Comparison of ENCODE assay signal across 8 cellular contexts in the genomic region with DNA sequence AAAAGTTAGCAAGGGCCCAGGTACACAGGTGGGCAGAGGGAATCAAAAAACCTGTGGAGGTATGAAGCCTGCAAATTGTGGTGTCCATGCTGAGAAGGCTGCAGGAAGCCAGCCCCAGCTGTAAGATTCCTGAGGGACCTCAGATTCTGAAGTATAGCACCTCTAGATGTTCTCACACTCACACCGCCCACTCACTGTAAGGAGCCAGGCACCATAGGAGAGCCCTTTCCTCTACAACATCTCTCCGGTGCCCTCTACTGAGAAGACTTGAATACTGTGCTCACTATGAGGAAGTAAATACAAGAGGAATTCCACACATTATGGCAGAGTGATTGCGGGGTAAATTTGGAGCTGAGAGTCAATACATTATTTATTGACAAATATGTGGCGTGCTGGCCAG.
A peak's percentile ranks its signal among the peaks of the same experiment; 100 is the strongest.
DNase-seq lines count a peak whose midpoint lies in the region; ATAC-seq and TF ChIP-seq lines count a peak whose summit lies in the region.
"Not testable (repeated sequence)": the region's sequence is repeated elsewhere in the genome, so short reads cannot be mapped to it uniquely, and the experiment has no call there.

No MANE protein-coding gene starts in this region.

- H3K27me3 ChIP-seq in right cardiac atrium (ENCODE audit: control insufficient read depth, insufficient read depth), result not testable (repeated sequence)

- not testable (repeated sequence) for H3K27ac ChIP-seq in right cardiac atrium (ENCODE audit: low read length)

- TF ChIP-seq CTCF in CD14-positive monocyte (IDR thresholded peaks at IDR 0.05) (peak; percentile 56), LNCaP clone FGC (IDR thresholded peaks at IDR 0.05; ENCODE audit: control insufficient read depth, extremely low read depth, insufficient read depth) (peak; percentile 33)

- not testable (repeated sequence) for H3K4me1 Mint-ChIP-seq in CD14-positive monocyte

- not testable (repeated sequence) for H3K27me3 Mint-ChIP-seq in CD14-positive monocyte (ENCODE audit: low read depth in 3 of 3)

- not testable (repeated sequence) for H3K27ac Mint-ChIP-seq in CD14-positive monocyte

- DNase-seq in CD14-positive monocyte (ENCODE audit: low spot score) (peak; percentile 65), RPMI7951 (ENCODE audit: low read depth) (peak; percentile 37), astrocyte of the hippocampus (ENCODE audit: low read depth, low spot score) (peak; percentile 41)
- DNase-seq in LNCaP clone FGC (ENCODE audit: low read depth); right cardiac atrium; sciatic nerve (ENCODE audit: low spot score): not testable (repeated sequence)

- not testable (repeated sequence) for H3K4me3 ChIP-seq in LNCaP clone FGC (ENCODE audit: low read depth, low read length); right cardiac atrium (ENCODE audit: low read length)

- 51% methylated on average over 4 of the region's 4 CpGs for WGBS in right cardiac atrium

- H3K36me3 Mint-ChIP-seq in CD14-positive monocyte, result not testable (repeated sequence)

- intact Hi-C loops in CD14-positive monocyte (cut with micrococcal nuclease); right cardiac atrium (cut with DNase I); sciatic nerve (cut with DNase I): not testable (repeated sequence)

- not testable (repeated sequence) for H3K9me3 Mint-ChIP-seq in CD14-positive monocyte

- H3K4me3 Mint-ChIP-seq in CD14-positive monocyte, result not testable (repeated sequence)

- not testable (repeated sequence) for H3K9me3 ChIP-seq in right cardiac atrium (ENCODE audit: control insufficient read depth, low read length)

- ATAC-seq in GM18868 (IDR thresholded peaks at IDR 0.05; ENCODE audit: unreplicated experiment) (peak; percentile 100), HG02763 (IDR thresholded peaks at IDR 0.05; ENCODE audit: unreplicated experiment) (peak; percentile 77), right cardiac atrium (peak; percentile 39 to 57), sciatic nerve (peak; percentile 73)

- not testable (repeated sequence) for H3K4me1 ChIP-seq in right cardiac atrium (ENCODE audit: control insufficient read depth, insufficient read depth, low read length)

Comparison
In these comparisons a context has a peak if more than half of its experiments do, and no peak if none do; other contexts are left out.
1. ATAC-seq: peak in every context shown above with its lines; median percentile 100 in GM18868; 77 in HG02763; 73 in sciatic nerve; 48 in right cardiac atrium.